In the genomic region with DNA sequence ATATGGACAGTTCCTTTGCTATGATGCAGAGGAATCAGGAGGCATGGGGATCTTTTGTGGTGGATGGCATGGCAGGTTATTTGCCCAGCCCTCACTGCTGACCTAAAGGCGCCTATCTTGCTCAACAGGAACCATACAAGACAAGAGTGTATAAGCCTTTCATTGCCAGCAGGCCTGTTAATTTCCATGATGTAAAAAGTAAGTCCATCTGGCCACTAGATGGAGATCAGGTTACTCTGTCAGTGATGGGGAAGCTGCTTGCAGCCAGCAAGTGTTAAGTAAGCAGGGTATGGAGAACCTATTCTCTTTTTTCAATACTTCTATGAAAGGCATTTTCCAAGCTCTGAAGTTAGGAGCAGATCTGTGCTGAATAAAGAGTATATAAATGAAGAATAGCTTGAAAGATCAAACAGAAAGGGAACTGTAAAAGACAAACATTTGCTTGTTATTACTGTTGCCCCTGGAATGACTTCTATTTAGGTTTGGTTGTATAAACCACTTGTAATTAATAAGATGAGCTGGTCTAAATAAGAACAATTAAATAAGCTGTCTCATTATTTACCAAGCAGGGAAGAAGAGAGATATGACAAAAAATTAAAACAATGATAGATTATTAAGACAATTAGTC, we compare ENCODE assay signal across 8 cellular contexts.
DNase-seq lines count a peak whose midpoint lies in the region; TF ChIP-seq lines count a peak whose summit lies in the region.

No MANE protein-coding gene starts in this region.

- H3K36me3 ChIP-seq in HAP-1 (replicated peaks) (no peaks in the 10 kb centered on the region), MM.1S (replicated peaks; ENCODE audit: insufficient read depth, low read length) (no peaks in the 10 kb centered on the region), breast epithelium (no peaks in the 10 kb centered on the region), spleen (peaks cover 0 to 25% (median 4%) of the 10 kb centered on the region in 6 donors)

- H3K79me2 ChIP-seq in MM.1S (ENCODE audit: low read length), result no peaks in the 10 kb centered on the region

- H3K4me1 ChIP-seq in HAP-1 (no peaks in the 10 kb centered on the region), MM.1S (ENCODE audit: low read length) (no peaks in the 10 kb centered on the region), breast epithelium (no peaks in the 10 kb centered on the region), spleen (no peaks in the 10 kb centered on the region)

- no peaks in the 10 kb centered on the region for H3K9me2 ChIP-seq in MM.1S (replicated peaks; ENCODE audit: insufficient read depth, low read length)

- H3K27ac ChIP-seq in MM.1S (ENCODE audit: low read length), result no peak overlapping the region
- H3K27ac ChIP-seq in breast epithelium, result no peak overlapping the region
- H3K27ac ChIP-seq in spleen, result no peak overlapping the region

- TF ChIP-seq POLR2A in breast epithelium (IDR thresholded peaks at IDR 0.05), result no peak
- no peak for TF ChIP-seq POLR2A in spleen (IDR thresholded peaks at IDR 0.05)

- H4K20me1 ChIP-seq in MM.1S (ENCODE audit: insufficient read depth, low read length), result no peaks in the 10 kb centered on the region

- intact Hi-C loops in breast epithelium (cut with DNase I; ENCODE audit: low total_unique reads), result no loop called here
- intact Hi-C loops in spleen (cut with DNase I; ENCODE audit: low total_unique reads), result loop anchor here (5.0 kb wide), 1 partner anchor 444 kb away; no protein-coding TSS in a partner anchor

- H3K4me2 ChIP-seq in MM.1S (ENCODE audit: low read depth, low read length), result no peak overlapping the region

- 6 to 34% (median 20%) methylated on average over 1 of the region's 1 CpG for WGBS in spleen, 5 donors

- no peak overlapping the region for H3K9ac ChIP-seq in MM.1S (ENCODE audit: low read length)

- H3K9me3 ChIP-seq in HAP-1 (no peaks in the 10 kb centered on the region), MM.1S (replicated peaks; ENCODE audit: insufficient read depth, low read length) (no peaks in the 10 kb centered on the region), breast epithelium (no peaks in the 10 kb centered on the region), spleen (no peaks in the 10 kb centered on the region)

- H3K4me3 ChIP-seq in HAP-1 (no peak overlapping the region), MM.1S (ENCODE audit: low read length) (no peak overlapping the region), breast epithelium (no peak overlapping the region), spleen (no peak overlapping the region)

- H3F3A ChIP-seq in MM.1S (ENCODE audit: insufficient read depth, low read length), result no peaks in the 10 kb centered on the region

- H3K27me3 ChIP-seq in HAP-1 (ENCODE audit: low read depth) (no peaks in the 10 kb centered on the region), MM.1S (replicated peaks; ENCODE audit: insufficient read depth, low read length) (no peaks in the 10 kb centered on the region), breast epithelium (no peaks in the 10 kb centered on the region), spleen (replicated peaks in 1 of 7) (no peaks in the 10 kb centered on the region)

- H2AFZ ChIP-seq in MM.1S (ENCODE audit: low read length), result no peak overlapping the region

- TF ChIP-seq CTCF in MM.1S (IDR thresholded peaks at IDR 0.05; ENCODE audit: low read length) (peak; percentile 48), breast epithelium (IDR thresholded peaks at IDR 0.05) (peak; percentile 75 to 92 (median 88)), spleen (IDR thresholded peaks at IDR 0.05 in 8 of 11, conservative IDR thresholded peaks at IDR 0.05 in 3 of 11) (peak; percentile 32 to 82 (median 65))

- DNase-seq in stimulated activated CD4-positive, alpha-beta T cell treated with anti-CD3 and anti-CD28 coated beads, Interleukin-15, amount 100 ng/mL, for 24 hours, result peak; percentile 9
- DNase-seq in stimulated activated CD4-positive, alpha-beta T cell treated with anti-CD3 and anti-CD28 coated beads, Interleukin-2, amount 100 ng/mL, for 48 hours, result no peak
- DNase-seq in HAP-1 (ENCODE audit: low spot score in 2 of 2) (peak; percentile 57 to 85), MM.1S (peak; percentile 53), RPMI7951 (ENCODE audit: low read depth) (peak; percentile 84), breast epithelium (ENCODE audit: low spot score in 2 of 2) (peak in 1 of 2 donors; percentile 61), iPS-NIHi7 (ENCODE audit: extremely low spot score) (peak; percentile 74), spleen (no peak)

- in situ Hi-C loops in HAP-1 (cut with MboI; ENCODE audit: low sequenced_read_pairs), result loop anchor here (10.0 kb wide), 1 partner anchor 437 kb away; no protein-coding TSS in a partner anchor

Comparison
In these comparisons a context has a peak if more than half of its experiments do, and no peak if none do; other contexts are left out.
1. DNase-seq: peak in stimulated activated CD4-positive, alpha-beta T cell treated with anti-CD3 and anti-CD28 coated beads, Interleukin-15, amount 100 ng/mL, for 24 hours (single experiment), HAP-1 (2 of 2), MM.1S (single experiment), RPMI7951 (single experiment) and iPS-NIHi7 (single experiment); none in stimulated activated CD4-positive, alpha-beta T cell treated with anti-CD3 and anti-CD28 coated beads, Interleukin-2, amount 100 ng/mL, for 48 hours (0 of 2) and spleen (single experiment).
2. Peak in every context shown above with its lines, with median percentiles within 50 percentile points of each other: CTCF ChIP-seq.